Comparison of ENCODE assay signal across 8 cellular contexts in the genomic region with DNA sequence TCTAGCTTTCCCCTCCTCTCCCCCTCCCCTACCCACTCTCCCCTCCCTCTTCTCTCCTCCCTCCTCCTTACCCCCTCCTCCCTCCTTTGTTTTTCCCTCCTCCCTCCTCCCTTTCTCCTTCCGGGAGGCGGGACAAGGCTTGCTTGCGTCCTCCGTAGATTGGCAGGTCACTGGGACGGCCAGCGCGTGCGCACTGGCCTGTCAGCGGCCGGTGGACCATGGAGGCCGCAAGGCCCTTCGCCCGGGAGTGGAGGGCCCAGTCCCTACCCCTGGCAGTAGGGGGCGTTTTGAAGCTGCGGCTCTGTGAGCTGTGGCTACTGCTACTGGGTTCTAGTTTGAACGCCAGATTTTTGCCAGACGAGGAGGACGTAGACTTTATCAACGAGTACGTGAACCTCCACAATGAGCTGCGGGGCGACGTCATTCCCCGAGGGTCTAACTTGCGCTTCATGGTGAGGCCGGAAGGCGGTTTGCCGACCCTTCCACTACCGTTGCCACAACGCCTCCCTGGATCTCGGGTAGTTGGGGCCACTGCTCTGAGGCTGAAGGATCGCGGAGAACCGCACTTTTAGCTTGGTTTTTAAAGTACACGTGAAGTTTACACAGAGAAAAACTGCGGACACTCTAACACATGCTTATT. TPM values are rescaled to one million over a fixed set of nuclear protein-coding genes. Genes with fewer than 3 reads are reported as not detected.
DNase-seq lines count a peak whose midpoint lies in the region; ATAC-seq and TF ChIP-seq lines count a peak whose summit lies in the region.

A gene (plus strand): TSS at position 191 of the 640 bp plus-strand sequence. CDS start 28 bp downstream, at position 219.

- H3K9ac ChIP-seq in HUES64 (ENCODE audit: low read depth, low read length) = peak within 1 kb of the TSS; percentile 65
- H3K9ac ChIP-seq in OCI-LY3 (ENCODE audit: low read length) = peak within 1 kb of the TSS; percentile 79
- H3K9ac ChIP-seq in mucosa of rectum (ENCODE audit: low read depth in 1 of 2, low read length in 2 of 2) = peak within 1 kb of the TSS; percentile 64 to 94

- peaks cover 4% of the 10 kb centered on the region for H3K36me3 Mint-ChIP-seq in activated T-cell treated with anti-CD3 and anti-CD28 coated beads, Interleukin-2, amount 50 U/mL, for 24 hours (ENCODE audit: low read depth)

- no peaks in the 10 kb centered on the region for H3K79me2 ChIP-seq in OCI-LY3 (ENCODE audit: low read length)

- peak within 1 kb of the TSS; percentile 74 for H3K4me2 ChIP-seq in OCI-LY3 (ENCODE audit: low read length)

- H2AFZ ChIP-seq in OCI-LY3 (ENCODE audit: low read depth, low read length) = peak within 1 kb of the TSS; percentile 98

- no peaks in the 10 kb centered on the region for H3K9me3 ChIP-seq in HUES64 (ENCODE audit: insufficient read depth, low read depth, low read length)
- H3K9me3 ChIP-seq in OCI-LY3 (ENCODE audit: insufficient read depth, low read length) = no peaks in the 10 kb centered on the region
- no peaks in the 10 kb centered on the region for H3K9me3 ChIP-seq in mucosa of rectum (ENCODE audit: control insufficient read depth in 2 of 2, low read length in 2 of 2)

- WGBS in HUES64 = 93% methylated on average over 36 of the region's 36 CpGs

- TF ChIP-seq POLR2A in erythroblast (IDR thresholded peaks at IDR 0.05; ENCODE audit: low read length) = peak; percentile 72

- peak; percentile 92 for ATAC-seq in GM21447 (IDR thresholded peaks at IDR 0.05; ENCODE audit: unreplicated experiment)

- no peaks in the 10 kb centered on the region for H3K9me3 Mint-ChIP-seq in activated T-cell treated with anti-CD3 and anti-CD28 coated beads, Interleukin-2, amount 50 U/mL, for 24 hours

- H3K27ac ChIP-seq in HUES64 (ENCODE audit: low read depth, low read length) (peak within 1 kb of the TSS; percentile 53; the same call in 1 of the 2 replicates), OCI-LY3 (ENCODE audit: low read length) (peak within 1 kb of the TSS; percentile 78), mucosa of rectum (ENCODE audit: low read depth in 2 of 2, low read length in 2 of 2) (peak within 1 kb of the TSS; percentile 58 to 84)

- H3K27me3 Mint-ChIP-seq in activated T-cell treated with anti-CD3 and anti-CD28 coated beads, Interleukin-2, amount 50 U/mL, for 24 hours = no peaks in the 10 kb centered on the region

- peak within 1 kb of the TSS; percentile 81 for H3K4me3 Mint-ChIP-seq in activated T-cell treated with anti-CD3 and anti-CD28 coated beads, Interleukin-2, amount 50 U/mL, for 24 hours

- TF ChIP-seq CTCF in OCI-LY3 (IDR thresholded peaks at IDR 0.05; ENCODE audit: low read depth, low read length) = peak; percentile 75

- H3K27me3 ChIP-seq in HUES64 (ENCODE audit: insufficient read depth, low read length) = no peaks in the 10 kb centered on the region
- no peaks in the 10 kb centered on the region for H3K27me3 ChIP-seq in OCI-LY3 (ENCODE audit: low read depth, low read length)
- no peaks in the 10 kb centered on the region for H3K27me3 ChIP-seq in mucosa of rectum (ENCODE audit: control insufficient read depth in 2 of 2, insufficient read depth in 2 of 2, low read length in 2 of 2)

- DNase-seq in DMS 273 treated with DMSO at 0.1 percent for 48 hours (lab: John Stamatoyannopoulos, UW) = peak; percentile 88
- DNase-seq in activated T-cell treated with anti-CD3 and anti-CD28 coated beads, Interleukin-2, amount 50 U/mL, for 24 hours = peak; percentile 93
- DNase-seq in erythroblast (lab: John Stamatoyannopoulos, UW) = peak; percentile 92
- peak; percentile 61 to 79 for DNase-seq in stimulated activated CD8-positive, alpha-beta memory T cell treated with anti-CD3 and anti-CD28 coated beads, Interleukin-4, amount 100 ng/mL, for 4 hours (ENCODE audit: low read depth in 2 of 2, low spot score in 1 of 2)

- peak within 1 kb of the TSS; percentile 93 for H3K27ac Mint-ChIP-seq in activated T-cell treated with anti-CD3 and anti-CD28 coated beads, Interleukin-2, amount 50 U/mL, for 24 hours

- no peaks in the 10 kb centered on the region for H4K20me1 ChIP-seq in OCI-LY3 (ENCODE audit: insufficient read depth, low read length)

- peaks cover 15% of the 10 kb centered on the region; the same call in 1 of the 2 replicates for H3K4me1 ChIP-seq in HUES64 (ENCODE audit: insufficient read depth, low read length)
- H3K4me1 ChIP-seq in OCI-LY3 (ENCODE audit: low read length) = peaks cover 13% of the 10 kb centered on the region
- peaks cover 3% of the 10 kb centered on the region in 2 donors for H3K4me1 ChIP-seq in mucosa of rectum (ENCODE audit: control insufficient read depth in 2 of 2, insufficient read depth in 2 of 2, low read length in 2 of 2)

- H3K36me3 ChIP-seq in HUES64 (ENCODE audit: insufficient read depth, low read length) = no peaks in the 10 kb centered on the region
- H3K36me3 ChIP-seq in OCI-LY3 (replicated peaks; ENCODE audit: low read depth, low read length) = no peaks in the 10 kb centered on the region
- no peaks in the 10 kb centered on the region for H3K36me3 ChIP-seq in mucosa of rectum (ENCODE audit: control insufficient read depth in 2 of 2, insufficient read depth in 2 of 2, low read length in 2 of 2)

- H3K4me3 ChIP-seq in HUES64 (ENCODE audit: low read length) (peak within 1 kb of the TSS; percentile 63), OCI-LY3 (ENCODE audit: low read length) (peak within 1 kb of the TSS; percentile 83), mucosa of rectum (ENCODE audit: low read length in 2 of 2) (peak within 1 kb of the TSS; percentile 71 to 95)

- H3K4me1 Mint-ChIP-seq in activated T-cell treated with anti-CD3 and anti-CD28 coated beads, Interleukin-2, amount 50 U/mL, for 24 hours (ENCODE audit: low read depth) = peaks cover 41% of the 10 kb centered on the region

RNA-seq across cellular contexts. Expression of the gene that starts here (rescaled TPM):
- polyA plus RNA-seq in HUES64 (2013, experiment 1 of 2) = not detected
- not detected for polyA plus RNA-seq in HUES64 (2013, experiment 2 of 2)

Comparison
In these comparisons a context has a peak if more than half of its experiments do, and no peak if none do; other contexts are left out.
1. Peak in every context shown above with its lines: DNase-seq, ATAC-seq, H3K4me3 ChIP-seq and H3K27ac ChIP-seq.